Comparison of ENCODE assay signal across 1 cellular context in the genomic region with DNA sequence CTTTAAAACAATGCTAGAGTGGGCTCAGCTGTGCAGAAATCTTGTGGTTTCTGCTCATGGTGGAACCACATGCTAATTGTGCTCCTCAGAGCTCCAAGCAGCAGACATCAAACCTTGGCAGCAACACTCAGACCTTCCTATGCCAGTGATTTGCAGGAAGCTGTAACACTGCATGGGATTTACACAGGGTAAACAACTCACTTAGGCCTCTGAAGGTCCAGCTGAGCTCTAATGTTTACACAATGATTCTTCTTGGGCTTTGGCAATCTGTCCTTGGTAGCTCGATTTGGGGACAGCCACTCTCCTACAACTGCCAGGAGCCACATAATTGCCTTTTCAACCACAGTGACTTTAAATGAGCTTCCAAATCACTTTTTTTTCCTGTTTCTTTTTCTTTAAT.
A peak's percentile ranks its signal among the peaks of the same experiment; 100 is the strongest.
TF ChIP-seq lines count a peak whose summit lies in the region.

No MANE protein-coding gene starts in this region.

TF ChIP-seq in HepG2, 621 proteins besides CTCF, POLR2A, EP300 and RAD21 (continued from another document and continues in another):
- TF ChIP-seq, protein P1, sequence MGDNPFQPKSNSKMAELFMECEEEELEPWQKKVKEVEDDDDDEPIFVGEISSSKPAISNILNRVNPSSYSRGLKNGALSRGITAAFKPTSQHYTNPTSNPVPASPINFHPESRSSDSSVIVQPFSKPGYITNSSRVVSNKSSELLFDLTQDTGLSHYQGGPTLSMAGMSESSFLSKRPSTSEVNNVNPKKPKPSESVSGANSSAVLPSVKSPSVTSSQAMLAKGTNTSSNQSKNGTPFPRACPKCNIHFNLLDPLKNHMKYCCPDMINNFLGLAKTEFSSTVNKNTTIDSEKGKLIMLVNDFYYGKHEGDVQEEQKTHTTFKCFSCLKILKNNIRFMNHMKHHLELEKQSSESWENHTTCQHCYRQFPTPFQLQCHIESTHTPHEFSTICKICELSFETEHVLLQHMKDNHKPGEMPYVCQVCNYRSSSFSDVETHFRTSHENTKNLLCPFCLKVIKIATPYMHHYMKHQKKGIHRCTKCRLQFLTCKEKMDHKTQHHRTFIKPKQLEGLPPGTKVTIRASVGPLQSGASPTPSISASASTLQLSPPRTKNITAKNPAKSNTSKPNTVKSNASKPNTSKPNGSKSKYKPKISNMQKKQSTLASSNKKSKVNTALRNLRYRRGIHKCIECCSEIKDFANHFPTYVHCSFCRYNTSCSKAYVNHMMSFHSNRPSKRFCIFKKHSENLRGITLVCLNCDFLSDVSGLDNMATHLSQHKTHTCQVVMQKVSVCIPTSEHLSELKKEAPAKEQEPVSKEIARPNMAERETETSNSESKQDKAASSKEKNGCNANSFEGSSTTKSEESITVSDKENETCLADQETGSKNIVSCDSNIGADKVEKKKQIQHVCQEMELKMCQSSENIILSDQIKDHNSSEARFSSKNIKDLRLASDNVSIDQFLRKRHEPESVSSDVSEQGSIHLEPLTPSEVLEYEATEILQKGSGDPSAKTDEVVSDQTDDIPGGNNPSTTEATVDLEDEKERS (CRISPR knock-in tag; IDR thresholded peaks at IDR 0.05), result no peak
- TF ChIP-seq NR2F6 (IDR thresholded peaks at IDR 0.05) (peak; percentile 23; the same call in 1 of the 2 replicates), NR2F6 (CRISPR knock-in tag; IDR thresholded peaks at IDR 0.05) (peak; percentile 71; the same call in 1 of the 2 replicates), ZNF17 (CRISPR knock-in tag; IDR thresholded peaks at IDR 0.05) (no peak), SMARCE1 (IDR thresholded peaks at IDR 0.05; ENCODE audit: borderline replicate concordance) (no peak), ERF (CRISPR knock-in tag; IDR thresholded peaks at IDR 0.05) (peak; percentile 33; the same call in 1 of the 2 replicates), ASH2L (IDR thresholded peaks at IDR 0.05; ENCODE audit: insufficient read length, low read depth, low read length) (no peak), NFIC (IDR thresholded peaks at IDR 0.05; ENCODE audit: low read length) (0 out of 2 replicates have a peak, but pooled peaks have one; percentile 27), MED13 (CRISPR knock-in tag; IDR thresholded peaks at IDR 0.05) (no peak), ZNF20 (CRISPR knock-in tag; IDR thresholded peaks at IDR 0.05) (no peak), ZNF816 (CRISPR knock-in tag; IDR thresholded peaks at IDR 0.05; ENCODE audit: borderline replicate concordance) (no peak), PLRG1 (conservative IDR thresholded peaks at IDR 0.05) (no peak), ZBTB21 (CRISPR knock-in tag; IDR thresholded peaks at IDR 0.05) (no peak), NFIB (CRISPR knock-in tag; IDR thresholded peaks at IDR 0.05; ENCODE audit: borderline replicate concordance) (no peak), MIXL1 (CRISPR knock-in tag; IDR thresholded peaks at IDR 0.05) (peak; percentile 73), ZNF564 (CRISPR knock-in tag; IDR thresholded peaks at IDR 0.05) (no peak), ZNF652 (CRISPR knock-in tag; IDR thresholded peaks at IDR 0.05; ENCODE audit: borderline replicate concordance, low read depth) (no peak), MTF1 (CRISPR knock-in tag; IDR thresholded peaks at IDR 0.05) (no peak), ZNF556 (CRISPR knock-in tag; IDR thresholded peaks at IDR 0.05; ENCODE audit: borderline replicate concordance) (no peak), ZNF850 (CRISPR knock-in tag; conservative IDR thresholded peaks at IDR 0.05) (no peak), RFXANK (CRISPR knock-in tag; IDR thresholded peaks at IDR 0.05) (no peak), HOXA5 (CRISPR knock-in tag; IDR thresholded peaks at IDR 0.05) (no peak), EHMT2 (IDR thresholded peaks at IDR 0.05; ENCODE audit: borderline replicate concordance, low read depth, low read length) (no peak), ISL2 (CRISPR knock-in tag; IDR thresholded peaks at IDR 0.05) (peak; percentile 73; the same call in 1 of the 2 replicates), HDAC1 (CRISPR knock-in tag; IDR thresholded peaks at IDR 0.05) (peak; percentile 64; the same call in 1 of the 2 replicates), ZNF557 (CRISPR knock-in tag; IDR thresholded peaks at IDR 0.05) (no peak), RXRA (CRISPR knock-in tag; IDR thresholded peaks at IDR 0.05) (no peak; the same call in 1 of the 2 replicates), ZBTB38 (CRISPR knock-in tag; IDR thresholded peaks at IDR 0.05) (no peak), EZH2 (conservative IDR thresholded peaks at IDR 0.05; ENCODE audit: low read depth, low read length) (no peak), KMT2A (CRISPR knock-in tag; IDR thresholded peaks at IDR 0.05) (no peak)
- TF ChIP-seq, protein P2, sequence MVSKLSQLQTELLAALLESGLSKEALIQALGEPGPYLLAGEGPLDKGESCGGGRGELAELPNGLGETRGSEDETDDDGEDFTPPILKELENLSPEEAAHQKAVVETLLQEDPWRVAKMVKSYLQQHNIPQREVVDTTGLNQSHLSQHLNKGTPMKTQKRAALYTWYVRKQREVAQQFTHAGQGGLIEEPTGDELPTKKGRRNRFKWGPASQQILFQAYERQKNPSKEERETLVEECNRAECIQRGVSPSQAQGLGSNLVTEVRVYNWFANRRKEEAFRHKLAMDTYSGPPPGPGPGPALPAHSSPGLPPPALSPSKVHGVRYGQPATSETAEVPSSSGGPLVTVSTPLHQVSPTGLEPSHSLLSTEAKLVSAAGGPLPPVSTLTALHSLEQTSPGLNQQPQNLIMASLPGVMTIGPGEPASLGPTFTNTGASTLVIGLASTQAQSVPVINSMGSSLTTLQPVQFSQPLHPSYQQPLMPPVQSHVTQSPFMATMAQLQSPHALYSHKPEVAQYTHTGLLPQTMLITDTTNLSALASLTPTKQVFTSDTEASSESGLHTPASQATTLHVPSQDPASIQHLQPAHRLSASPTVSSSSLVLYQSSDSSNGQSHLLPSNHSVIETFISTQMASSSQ (IDR thresholded peaks at IDR 0.05; ENCODE audit: low read depth), result no peak
- TF ChIP-seq, protein P2 (CRISPR knock-in tag; IDR thresholded peaks at IDR 0.05; ENCODE audit: borderline replicate concordance), result no peak
- TF ChIP-seq, protein P3, sequence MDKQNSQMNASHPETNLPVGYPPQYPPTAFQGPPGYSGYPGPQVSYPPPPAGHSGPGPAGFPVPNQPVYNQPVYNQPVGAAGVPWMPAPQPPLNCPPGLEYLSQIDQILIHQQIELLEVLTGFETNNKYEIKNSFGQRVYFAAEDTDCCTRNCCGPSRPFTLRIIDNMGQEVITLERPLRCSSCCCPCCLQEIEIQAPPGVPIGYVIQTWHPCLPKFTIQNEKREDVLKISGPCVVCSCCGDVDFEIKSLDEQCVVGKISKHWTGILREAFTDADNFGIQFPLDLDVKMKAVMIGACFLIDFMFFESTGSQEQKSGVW (CRISPR knock-in tag; IDR thresholded peaks at IDR 0.05; ENCODE audit: borderline replicate concordance), result no peak
- TF ChIP-seq, protein P4, sequence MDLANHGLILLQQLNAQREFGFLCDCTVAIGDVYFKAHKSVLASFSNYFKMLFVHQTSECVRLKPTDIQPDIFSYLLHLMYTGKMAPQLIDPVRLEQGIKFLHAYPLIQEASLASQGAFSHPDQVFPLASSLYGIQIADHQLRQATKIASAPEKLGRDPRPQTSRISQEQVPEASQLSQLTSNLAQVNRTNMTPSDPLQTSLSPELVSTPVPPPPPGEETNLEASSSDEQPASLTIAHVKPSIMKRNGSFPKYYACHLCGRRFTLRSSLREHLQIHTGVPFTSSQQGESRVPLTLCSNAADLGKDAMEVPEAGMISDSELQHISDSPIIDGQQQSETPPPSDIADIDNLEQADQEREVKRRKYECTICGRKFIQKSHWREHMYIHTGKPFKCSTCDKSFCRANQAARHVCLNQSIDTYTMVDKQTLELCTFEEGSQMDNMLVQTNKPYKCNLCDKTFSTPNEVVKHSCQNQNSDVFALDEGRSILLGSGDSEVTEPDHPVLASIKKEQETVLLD (CRISPR knock-in tag; IDR thresholded peaks at IDR 0.05; ENCODE audit: low read depth), result no peak
- TF ChIP-seq, protein P5, sequence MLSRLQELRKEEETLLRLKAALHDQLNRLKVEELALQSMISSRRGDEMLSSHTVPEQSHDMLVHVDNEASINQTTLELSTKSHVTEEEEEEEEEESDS (CRISPR knock-in tag; IDR thresholded peaks at IDR 0.05; ENCODE audit: borderline replicate concordance), result no peak
- TF ChIP-seq, protein P6, sequence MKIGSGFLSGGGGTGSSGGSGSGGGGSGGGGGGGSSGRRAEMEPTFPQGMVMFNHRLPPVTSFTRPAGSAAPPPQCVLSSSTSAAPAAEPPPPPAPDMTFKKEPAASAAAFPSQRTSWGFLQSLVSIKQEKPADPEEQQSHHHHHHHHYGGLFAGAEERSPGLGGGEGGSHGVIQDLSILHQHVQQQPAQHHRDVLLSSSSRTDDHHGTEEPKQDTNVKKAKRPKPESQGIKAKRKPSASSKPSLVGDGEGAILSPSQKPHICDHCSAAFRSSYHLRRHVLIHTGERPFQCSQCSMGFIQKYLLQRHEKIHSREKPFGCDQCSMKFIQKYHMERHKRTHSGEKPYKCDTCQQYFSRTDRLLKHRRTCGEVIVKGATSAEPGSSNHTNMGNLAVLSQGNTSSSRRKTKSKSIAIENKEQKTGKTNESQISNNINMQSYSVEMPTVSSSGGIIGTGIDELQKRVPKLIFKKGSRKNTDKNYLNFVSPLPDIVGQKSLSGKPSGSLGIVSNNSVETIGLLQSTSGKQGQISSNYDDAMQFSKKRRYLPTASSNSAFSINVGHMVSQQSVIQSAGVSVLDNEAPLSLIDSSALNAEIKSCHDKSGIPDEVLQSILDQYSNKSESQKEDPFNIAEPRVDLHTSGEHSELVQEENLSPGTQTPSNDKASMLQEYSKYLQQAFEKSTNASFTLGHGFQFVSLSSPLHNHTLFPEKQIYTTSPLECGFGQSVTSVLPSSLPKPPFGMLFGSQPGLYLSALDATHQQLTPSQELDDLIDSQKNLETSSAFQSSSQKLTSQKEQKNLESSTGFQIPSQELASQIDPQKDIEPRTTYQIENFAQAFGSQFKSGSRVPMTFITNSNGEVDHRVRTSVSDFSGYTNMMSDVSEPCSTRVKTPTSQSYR (CRISPR knock-in tag; IDR thresholded peaks at IDR 0.05; ENCODE audit: borderline replicate concordance), result no peak
- TF ChIP-seq, protein P7, sequence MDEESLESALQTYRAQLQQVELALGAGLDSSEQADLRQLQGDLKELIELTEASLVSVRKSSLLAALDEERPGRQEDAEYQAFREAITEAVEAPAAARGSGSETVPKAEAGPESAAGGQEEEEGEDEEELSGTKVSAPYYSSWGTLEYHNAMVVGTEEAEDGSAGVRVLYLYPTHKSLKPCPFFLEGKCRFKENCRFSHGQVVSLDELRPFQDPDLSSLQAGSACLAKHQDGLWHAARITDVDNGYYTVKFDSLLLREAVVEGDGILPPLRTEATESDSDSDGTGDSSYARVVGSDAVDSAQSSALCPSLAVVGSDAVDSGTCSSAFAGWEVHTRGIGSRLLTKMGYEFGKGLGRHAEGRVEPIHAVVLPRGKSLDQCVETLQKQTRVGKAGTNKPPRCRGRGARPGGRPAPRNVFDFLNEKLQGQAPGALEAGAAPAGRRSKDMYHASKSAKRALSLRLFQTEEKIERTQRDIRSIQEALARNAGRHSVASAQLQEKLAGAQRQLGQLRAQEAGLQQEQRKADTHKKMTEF (CRISPR knock-in tag; IDR thresholded peaks at IDR 0.05), result peak; percentile 76
- TF ChIP-seq, protein P8, sequence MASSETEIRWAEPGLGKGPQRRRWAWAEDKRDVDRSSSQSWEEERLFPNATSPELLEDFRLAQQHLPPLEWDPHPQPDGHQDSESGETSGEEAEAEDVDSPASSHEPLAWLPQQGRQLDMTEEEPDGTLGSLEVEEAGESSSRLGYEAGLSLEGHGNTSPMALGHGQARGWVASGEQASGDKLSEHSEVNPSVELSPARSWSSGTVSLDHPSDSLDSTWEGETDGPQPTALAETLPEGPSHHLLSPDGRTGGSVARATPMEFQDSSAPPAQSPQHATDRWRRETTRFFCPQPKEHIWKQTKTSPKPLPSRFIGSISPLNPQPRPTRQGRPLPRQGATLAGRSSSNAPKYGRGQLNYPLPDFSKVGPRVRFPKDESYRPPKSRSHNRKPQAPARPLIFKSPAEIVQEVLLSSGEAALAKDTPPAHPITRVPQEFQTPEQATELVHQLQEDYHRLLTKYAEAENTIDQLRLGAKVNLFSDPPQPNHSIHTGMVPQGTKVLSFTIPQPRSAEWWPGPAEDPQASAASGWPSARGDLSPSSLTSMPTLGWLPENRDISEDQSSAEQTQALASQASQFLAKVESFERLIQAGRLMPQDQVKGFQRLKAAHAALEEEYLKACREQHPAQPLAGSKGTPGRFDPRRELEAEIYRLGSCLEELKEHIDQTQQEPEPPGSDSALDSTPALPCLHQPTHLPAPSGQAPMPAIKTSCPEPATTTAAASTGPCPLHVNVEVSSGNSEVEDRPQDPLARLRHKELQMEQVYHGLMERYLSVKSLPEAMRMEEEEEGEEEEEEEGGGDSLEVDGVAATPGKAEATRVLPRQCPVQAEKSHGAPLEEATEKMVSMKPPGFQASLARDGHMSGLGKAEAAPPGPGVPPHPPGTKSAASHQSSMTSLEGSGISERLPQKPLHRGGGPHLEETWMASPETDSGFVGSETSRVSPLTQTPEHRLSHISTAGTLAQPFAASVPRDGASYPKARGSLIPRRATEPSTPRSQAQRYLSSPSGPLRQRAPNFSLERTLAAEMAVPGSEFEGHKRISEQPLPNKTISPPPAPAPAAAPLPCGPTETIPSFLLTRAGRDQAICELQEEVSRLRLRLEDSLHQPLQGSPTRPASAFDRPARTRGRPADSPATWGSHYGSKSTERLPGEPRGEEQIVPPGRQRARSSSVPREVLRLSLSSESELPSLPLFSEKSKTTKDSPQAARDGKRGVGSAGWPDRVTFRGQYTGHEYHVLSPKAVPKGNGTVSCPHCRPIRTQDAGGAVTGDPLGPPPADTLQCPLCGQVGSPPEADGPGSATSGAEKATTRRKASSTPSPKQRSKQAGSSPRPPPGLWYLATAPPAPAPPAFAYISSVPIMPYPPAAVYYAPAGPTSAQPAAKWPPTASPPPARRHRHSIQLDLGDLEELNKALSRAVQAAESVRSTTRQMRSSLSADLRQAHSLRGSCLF (CRISPR knock-in tag; IDR thresholded peaks at IDR 0.05; ENCODE audit: borderline replicate concordance), result no peak
